ENCODE assay signal across 8 cellular contexts in the genomic region with DNA sequence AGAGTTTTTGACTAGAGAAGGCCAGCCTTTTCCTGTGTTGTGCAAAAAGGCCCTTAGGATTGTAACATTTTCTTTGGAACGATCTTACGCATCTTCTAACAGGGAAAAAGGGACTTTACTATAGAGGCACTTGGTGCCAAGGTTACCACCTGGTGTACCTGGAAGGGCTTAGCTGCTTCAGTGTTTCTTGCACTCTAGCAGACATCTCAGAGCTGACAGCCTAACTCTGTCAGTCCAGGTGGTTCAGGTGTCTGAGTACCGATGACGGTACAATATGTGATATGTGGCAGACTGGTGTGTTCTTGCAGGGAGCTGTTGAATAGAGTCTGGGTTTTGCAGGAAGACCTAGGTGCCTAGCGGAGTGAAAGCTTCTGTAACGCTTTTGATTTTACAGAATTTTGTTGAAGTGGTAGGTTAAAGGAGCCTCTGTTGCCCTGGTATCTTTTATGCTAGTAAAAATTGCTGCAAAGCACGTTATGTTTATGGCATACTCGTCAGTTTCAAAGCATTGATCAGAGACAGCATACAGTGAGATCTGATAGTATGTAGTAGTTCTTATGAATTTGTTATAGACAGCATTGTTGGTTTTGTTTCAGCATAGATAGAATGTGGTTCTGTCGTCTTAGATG. TPM values are rescaled to one million over a fixed set of nuclear protein-coding genes. Genes with fewer than 3 reads are reported as not detected.
DNase-seq lines count a peak whose midpoint lies in the region; ATAC-seq, FAIRE-seq and TF ChIP-seq lines count a peak whose summit lies in the region.

No MANE protein-coding gene starts in this region.

- H3K27ac Mint-ChIP-seq in activated T-helper 17 cell treated with anti-CD3 and anti-CD28 coated beads, Interleukin-2, amount 50 U/mL, for 72 hours = no peak overlapping the region

- peaks cover 19% of the 10 kb centered on the region for H3K4me1 Mint-ChIP-seq in activated T-helper 17 cell treated with anti-CD3 and anti-CD28 coated beads, Interleukin-2, amount 50 U/mL, for 72 hours

- no peak for ATAC-seq in activated T-helper 17 cell treated with anti-CD3 and anti-CD28 coated beads, Interleukin-2, amount 50 U/mL, for 72 hours (replicated peaks)
- ATAC-seq in GM21515 (IDR thresholded peaks at IDR 0.05; ENCODE audit: unreplicated experiment) (no peak), GM21528 (IDR thresholded peaks at IDR 0.05; ENCODE audit: low FRiP score, unreplicated experiment) (no peak), HG02870 (IDR thresholded peaks at IDR 0.05; ENCODE audit: unreplicated experiment) (no peak)

- H3K9ac ChIP-seq in iPS-15b (ENCODE audit: low read depth, low read length) = no peak overlapping the region

- no peaks in the 10 kb centered on the region for H3K27me3 Mint-ChIP-seq in activated T-helper 17 cell treated with anti-CD3 and anti-CD28 coated beads, Interleukin-2, amount 50 U/mL, for 72 hours

- DNase-seq in D721Med (ENCODE audit: insufficient read length, low spot score) = no peak
- DNase-seq in MG63 = no peak
- DNase-seq in small intestine = peak; percentile 72

- no peaks in the 10 kb centered on the region for H3K36me3 Mint-ChIP-seq in activated T-helper 17 cell treated with anti-CD3 and anti-CD28 coated beads, Interleukin-2, amount 50 U/mL, for 72 hours (ENCODE audit: low read depth)

- FAIRE-seq in D721Med (lab: Jason Lieb, UNC) (peak; percentile 38), small intestine (lab: Jason Lieb, UNC) (no peak)

- H3K27me3 ChIP-seq in MG63 (no peaks in the 10 kb centered on the region), iPS-15b (ENCODE audit: control insufficient read depth, insufficient read depth, low read length) (peaks cover 13% of the 10 kb centered on the region), small intestine (ENCODE audit: control insufficient read depth in 2 of 2, insufficient read depth in 2 of 2, low read length in 2 of 2) (no peaks in the 10 kb centered on the region)

- H3K9me3 ChIP-seq in MG63 = peaks cover 3% of the 10 kb centered on the region; the same call in 1 of the 2 replicates
- no peaks in the 10 kb centered on the region for H3K9me3 ChIP-seq in iPS-15b (ENCODE audit: control insufficient read depth, insufficient read depth, low read length)
- H3K9me3 ChIP-seq in small intestine (ENCODE audit: control insufficient read depth, low read depth) = no peaks in the 10 kb centered on the region

- H3K36me3 ChIP-seq in MG63 (no peaks in the 10 kb centered on the region), iPS-15b (ENCODE audit: control insufficient read depth, insufficient read depth, low read length) (no peaks in the 10 kb centered on the region), small intestine (ENCODE audit: control insufficient read depth in 2 of 2, insufficient read depth in 2 of 2, low read length in 2 of 2) (no peaks in the 10 kb centered on the region)

- H3K4me3 Mint-ChIP-seq in activated T-helper 17 cell treated with anti-CD3 and anti-CD28 coated beads, Interleukin-2, amount 50 U/mL, for 72 hours = peak overlapping the region; percentile 73

- 7 to 15% (median 9%) methylated on average over 9 of the region's 9 CpGs for WGBS in small intestine, 3 donors

- H3K4me1 ChIP-seq in iPS-15b (ENCODE audit: control insufficient read depth, insufficient read depth, low read length) = peaks cover 7% of the 10 kb centered on the region
- H3K4me1 ChIP-seq in small intestine (ENCODE audit: control insufficient read depth in 2 of 2, insufficient read depth in 1 of 2, low read depth in 1 of 2, low read length in 1 of 2) = no peaks in the 10 kb centered on the region

- no peak for TF ChIP-seq CTCF in D721Med (IDR thresholded peaks at IDR 0.05; ENCODE audit: insufficient read depth, missing control alignments)

- H3K4me3 ChIP-seq in MG63 (peak overlapping the region; percentile 98), iPS-15b (ENCODE audit: low read depth, low read length) (peak overlapping the region; percentile 67), small intestine (ENCODE audit: low read depth in 1 of 2, low read length in 2 of 2) (peak overlapping the region; percentile 92 to 98)

- peak overlapping the region; percentile 86 to 95 for H3K27ac ChIP-seq in small intestine (ENCODE audit: low read depth in 1 of 2, low read length in 1 of 2)

- no peaks in the 10 kb centered on the region for H3K9me3 Mint-ChIP-seq in activated T-helper 17 cell treated with anti-CD3 and anti-CD28 coated beads, Interleukin-2, amount 50 U/mL, for 72 hours

RNA-seq across cellular contexts. Expression of gene MAGI3, which starts 1.4 kb away (rescaled TPM):
- total RNA-seq in MG63 (2014; rRNA removed; shearing (Covaris generic); ENCODE audit: low replicate concordance) = 8.3 and 11.2 TPM in 2 replicates
- total RNA-seq in activated T-helper 17 cell treated with anti-CD3 and anti-CD28 coated beads, Interleukin-2, amount 50 U/mL, for 72 hours = 1 to 10 TPM; 7.6 to 7.9 TPM
- 10 to 100 TPM in 1 of 3 donors, 1 to 10 TPM in 2; 6.8 to 16.1 (median 9.5) TPM for polyA plus RNA-seq in small intestine
